ENCODE assay signal across 23 cellular contexts in the genomic region with DNA sequence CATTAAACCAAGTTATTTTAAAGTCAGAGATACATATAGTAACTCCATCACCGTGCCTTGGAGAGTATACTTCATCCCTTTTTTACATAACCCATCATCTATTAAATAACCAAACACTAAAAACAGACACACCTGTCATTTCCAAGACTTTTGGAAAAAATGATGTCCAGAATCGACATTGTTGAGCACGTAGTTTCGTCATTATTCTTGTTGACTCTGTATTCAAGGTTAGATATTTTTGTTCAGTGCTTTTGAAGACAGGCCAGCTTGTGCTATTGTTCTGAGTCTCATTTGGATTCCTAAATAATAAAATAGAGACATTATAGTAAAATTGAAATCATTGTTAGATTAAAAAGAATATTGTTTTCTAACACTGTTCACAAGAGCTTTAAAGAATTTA. TPM values are rescaled to one million over a fixed set of nuclear protein-coding genes. Genes with fewer than 3 reads are reported as not detected.
DNase-seq lines count a peak whose midpoint lies in the region; ATAC-seq, FAIRE-seq and TF ChIP-seq lines count a peak whose summit lies in the region.
"Had no signal": no experiment of that assay in that cellular context is flagged by ENCODE, and none has a peak within 500 bp of the region (broad histone marks: within the 10 kb centered on the region; RNA-seq: fewer than 3 reads in every experiment).

No MANE protein-coding gene starts in this region.

- no peak overlapping the region for H3K27ac ChIP-seq in GM12878 (ENCODE audit: control insufficient read depth, insufficient read depth)
- H3K27ac ChIP-seq in liver (ENCODE audit: low read depth in 1 of 2, low read length in 2 of 2), result peak overlapping the region in 1 of 2 donors; percentile 25
- H3K27ac ChIP-seq: 22Rv1; BLaER1 treated with 17β-estradiol and CSF1 and Interleukin-3, amounts not matched to agents 10 nM and 100 nM; GM23248 had no signal

- TF ChIP-seq RAD21 in GM12878 (IDR thresholded peaks at IDR 0.05; ENCODE audit: insufficient read depth, low read depth, low read length), result no peak
- TF ChIP-seq RAD21 in liver (IDR thresholded peaks at IDR 0.05), result no peak

- FAIRE-seq in D721Med (lab: Jason Lieb, UNC), result peak; percentile 11
- no peak for FAIRE-seq in GM12878 (lab: Jason Lieb, UNC)
- FAIRE-seq: GM19239, H1 had no signal

- H3K9ac ChIP-seq in GM12878 (ENCODE audit: control insufficient read depth, insufficient read depth, low read length) (no peak overlapping the region), liver (ENCODE audit: low read depth in 1 of 2, low read length in 2 of 2) (peak overlapping the region in 1 of 2 donors; percentile 14)
- H3K9ac ChIP-seq: BLaER1 treated with 17β-estradiol and CSF1 and Interleukin-3, amounts not matched to agents 10 nM and 100 nM; GM23248 had no signal

- RAD21 ChIA-PET in GM12878 (lab: Charles Lee; ENCODE audit: unreplicated experiment), result interaction anchor here (1.1 to 5.1 kb wide), 8 partner anchors 10 to 102 kb away, joined by 3 to 67 read pairs (median 7); no protein-coding TSS in a partner anchor

- no TSS peak for BruUV-seq in GM12878 (replicated peaks; lab: Mats Ljungman, UMichigan)

- H3K9me3 ChIP-seq in GM12878 (replicated peaks; ENCODE audit: control insufficient read depth, insufficient read depth, low read length), result no peaks in the 10 kb centered on the region
- no peaks in the 10 kb centered on the region for H3K9me3 ChIP-seq in liver (ENCODE audit: control insufficient read depth in 4 of 4, low read length in 3 of 4)
- H3K9me3 ChIP-seq: BE2C; BLaER1 treated with 17β-estradiol and CSF1 and Interleukin-3, amounts not matched to agents 10 nM and 100 nM had no signal

- no peak overlapping the region for H3K4me3 ChIP-seq in GM12878
- peak overlapping the region in 1 of 3 donors; percentile 12 for H3K4me3 ChIP-seq in liver (ENCODE audit: low read depth in 1 of 3, low read length in 3 of 3)
- H3K4me3 ChIP-seq: BLaER1 treated with 17β-estradiol and CSF1 and Interleukin-3, amounts not matched to agents 10 nM and 100 nM; GM23248 had no signal

- CTCF ChIA-PET in GM12878 (lab: Yijun Ruan, JAX), result interaction anchor here (1.0 kb wide), 1 partner anchor 40 kb away, joined by 3 read pairs; no protein-coding TSS in a partner anchor

- 56% methylated on average over 4 of the region's 4 CpGs for WGBS in GM12878 (ENCODE audit: insufficient coverage, insufficient replicate concordance, low lambda C conversion rate, missing lambda C conversion rate)
- WGBS in liver, result 44% methylated on average over 4 of the region's 4 CpGs

- no peaks in the 10 kb centered on the region for H4K20me1 ChIP-seq in GM12878 (ENCODE audit: control insufficient read depth, insufficient read depth)
- H4K20me1 ChIP-seq: BLaER1 treated with 17β-estradiol and CSF1 and Interleukin-3, amounts not matched to agents 10 nM and 100 nM had no signal

- no peak overlapping the region for H3K4me2 ChIP-seq in GM12878 (ENCODE audit: control insufficient read depth, insufficient read depth)
- H3K4me2 ChIP-seq: BLaER1 treated with 17β-estradiol and CSF1 and Interleukin-3, amounts not matched to agents 10 nM and 100 nM had no signal

- in situ Hi-C loops in GM12878 (cut with MboI), result no loop called here

- H2AFZ ChIP-seq in GM12878 (ENCODE audit: control insufficient read depth, low read depth, low read length), result no peak overlapping the region
- H2AFZ ChIP-seq: GM23248 had no signal

- intact Hi-C loops in GM12878 (cut with micrococcal nuclease; ENCODE audit: unreplicated experiment), result no loop called here

- H3K4me1 ChIP-seq in GM12878 (ENCODE audit: control insufficient read depth, insufficient read depth, low read length) (no peaks in the 10 kb centered on the region), liver (ENCODE audit: control insufficient read depth in 4 of 4, insufficient read depth in 4 of 4, low read length in 3 of 4) (peaks cover 1 to 24% (median 12%) of the 10 kb centered on the region in 4 donors)
- H3K4me1 ChIP-seq: BE2C; BLaER1 treated with 17β-estradiol and CSF1 and Interleukin-3, amounts not matched to agents 10 nM and 100 nM had no signal

- POLR2A ChIA-PET in GM12878 (lab: Charles Lee), result interaction anchor here (3.4 kb wide), 1 partner anchor 19 kb away, joined by 11 read pairs; no protein-coding TSS in a partner anchor

- H3K36me3 ChIP-seq in GM12878 (ENCODE audit: control insufficient read depth in 2 of 2, insufficient read depth in 2 of 2, low read length in 1 of 2), result no peaks in the 10 kb centered on the region
- H3K36me3 ChIP-seq in liver (ENCODE audit: control insufficient read depth in 4 of 4, insufficient read depth in 3 of 4, low read depth in 1 of 4, low read length in 3 of 4), result peaks cover 0 to 2% (median 0%) of the 10 kb centered on the region in 4 donors
- H3K36me3 ChIP-seq: BLaER1 treated with 17β-estradiol and CSF1 and Interleukin-3, amounts not matched to agents 10 nM and 100 nM had no signal

- DNase-seq in D721Med (ENCODE audit: insufficient read length, low spot score), result no peak
- peak; percentile 61 for DNase-seq in NCI-H748 treated with DMSO at 0.1 percent for 48 hours (lab: John Stamatoyannopoulos, UW)
- no peak for DNase-seq in GM12878 (ENCODE audit: low read depth, low spot score)
- no peak for DNase-seq in SHP77 treated with DMSO at 0.1 percent for 48 hours (lab: John Stamatoyannopoulos, UW)
- no peak for DNase-seq in HUDEP-2 (lab: John Stamatoyannopoulos, UW; ENCODE audit: unreplicated experiment in 76 of 76)
- no peak for DNase-seq in NCI-H2029 (lab: John Stamatoyannopoulos, UW)
- DNase-seq: AML-193; BE2C; CD4-positive, alpha-beta T cell; CD8-positive, alpha-beta memory T cell; DMS53; DMS79 treated with DMSO at 0.1 percent for 48 hours; GM23248; H9 had no signal

- no peak for TF ChIP-seq EP300 in GM12878 (IDR thresholded peaks at IDR 0.05; ENCODE audit: borderline replicate concordance in 1 of 2, control insufficient read depth in 1 of 2, low read depth in 2 of 2, low read length in 2 of 2)

- no peak for TF ChIP-seq POLR2A in GM12878 (IDR thresholded peaks at IDR 0.05; ENCODE audit: low read depth, low read length)

- no peak for TF ChIP-seq CTCF in D721Med (IDR thresholded peaks at IDR 0.05; ENCODE audit: insufficient read depth, missing control alignments)
- no peak for TF ChIP-seq CTCF in GM12878 (IDR thresholded peaks at IDR 0.05 in 2 of 3, conservative IDR thresholded peaks at IDR 0.05 in 1 of 3; ENCODE audit: control insufficient read depth in 2 of 3, extremely low read depth in 1 of 3, insufficient read depth in 1 of 3, low read depth in 3 of 3, low read length in 3 of 3)
- TF ChIP-seq CTCF in liver (IDR thresholded peaks at IDR 0.05; ENCODE audit: low read depth, low read length, missing input control), result no peak

- no peaks in the 10 kb centered on the region for H3K27me3 ChIP-seq in GM12878 (replicated peaks in 1 of 2; ENCODE audit: control insufficient read depth in 2 of 2, insufficient read depth in 2 of 2, low read length in 1 of 2)
- no peaks in the 10 kb centered on the region for H3K27me3 ChIP-seq in liver (ENCODE audit: control insufficient read depth in 4 of 4, insufficient read depth in 4 of 4, low read length in 3 of 4)
- H3K27me3 ChIP-seq: BE2C; BLaER1 treated with 17β-estradiol and CSF1 and Interleukin-3, amounts not matched to agents 10 nM and 100 nM had no signal

- no peaks in the 10 kb centered on the region for H3K79me2 ChIP-seq in GM12878 (ENCODE audit: control insufficient read depth, insufficient read depth, low read length)

- ATAC-seq in GM12878 (peak; percentile 13), HG02759 (IDR thresholded peaks at IDR 0.05; ENCODE audit: unreplicated experiment) (no peak)
- ATAC-seq: HCT116 had no signal

- SMC1A ChIA-PET in GM12878 (lab: Charles Lee; ENCODE audit: uncharacterized antibody, unreplicated experiment), result interaction anchor here (1.3 to 7.7 kb wide), 5 partner anchors 13 to 54 kb away, joined by 3 to 104 read pairs (median 4); no protein-coding TSS in a partner anchor

TF ChIP-seq in GM12878, 131 proteins besides CTCF, POLR2A, EP300 and RAD21:
- TF ChIP-seq ZBED1 (IDR thresholded peaks at IDR 0.05; ENCODE audit: borderline replicate concordance) (no peak), PAX5 (IDR thresholded peaks at IDR 0.05; ENCODE audit: borderline replicate concordance, low read depth, low read length) (no peak), RAD51 (IDR thresholded peaks at IDR 0.05) (peak; percentile 13; the same call in 1 of the 2 replicates)

TF ChIP-seq in liver, 16 proteins besides CTCF, POLR2A, EP300 and RAD21 (continues in another document):
- TF ChIP-seq FOXA1 (IDR thresholded peaks at IDR 0.05), result no peak

RNA-seq across cellular contexts. Expression of a gene that starts 51.2 kb away (rescaled TPM):
- total RNA-seq in GM12878 (2013; cell fraction: nucleolus; rRNA removed), result 301 and 307 TPM in 2 replicates
- total RNA-seq in GM12878 (2014; rRNA removed) (18.2 and 22.6 TPM in 2 replicates), GM12878 (2014; rRNA removed; fragmentation: Illumina TruSeq; extraction: Trizol) (29.3 and 32.4 TPM in 2 replicates), GM12878 (2021) (16.3 and 16.8 TPM in 2 replicates), liver (10 to 100 TPM; 33.9 to 37.2 TPM)
- polyA plus RNA-seq in GM12878 (2011; ENCODE audit: low read depth), result 0.49 TPM
- polyA plus RNA-seq in GM12878 (2011; rRNA removed) (233 and 435 TPM in 2 replicates), GM12878 (2014; fragmentation: Illumina TruSeq; extraction: Trizol) (33.1 and 43.5 TPM in 2 replicates), GM12878 (2014; fragmentation: Nextera tagmentation; extraction: Ambion mirVana) (10 to 100 TPM; 36.0 to 54.5 TPM), GM12878 (2014; rRNA removed) (12.6 and 17.3 TPM in 2 replicates), GM12878 (2016; fragmentation: Nextera tagmentation; extraction: Ambion mirVana) (10 to 100 TPM; 26.5 to 29.3 TPM), liver (10 to 100 TPM; 18.4 to 46.8 TPM)
- 73.1 and 90.3 TPM in 2 replicates for polyA plus RNA-seq in GM12878 (2011; cell fraction: cytosol; rRNA removed)
- 83.6 and 115 TPM in 2 replicates for polyA plus RNA-seq in GM12878 (2011; cell fraction: nucleus; rRNA removed)
- 0.27 and 0.36 TPM in 2 replicates for polyA plus RNA-seq in GM12878 (2012)
- polyA minus RNA-seq in GM12878 (2011; rRNA and poly(A)+ RNA removed), result 148 and 163 TPM in 2 replicates
- polyA minus RNA-seq in GM12878 (2011; cell fraction: cytosol; rRNA and poly(A)+ RNA removed), result 35.0 and 39.0 TPM in 2 replicates
- polyA minus RNA-seq in GM12878 (2011; cell fraction: nucleus; rRNA and poly(A)+ RNA removed), result 172 and 176 TPM in 2 replicates
- total RNA-seq: CD4-positive, alpha-beta T cell; CD8-positive, alpha-beta memory T cell; G401; GM23248 had no signal
- polyA plus RNA-seq: CD14-positive monocyte; CD8-positive, alpha-beta memory T cell; GM23248 had no signal
